ENCODE assay signal across 8 cellular contexts in the genomic region with DNA sequence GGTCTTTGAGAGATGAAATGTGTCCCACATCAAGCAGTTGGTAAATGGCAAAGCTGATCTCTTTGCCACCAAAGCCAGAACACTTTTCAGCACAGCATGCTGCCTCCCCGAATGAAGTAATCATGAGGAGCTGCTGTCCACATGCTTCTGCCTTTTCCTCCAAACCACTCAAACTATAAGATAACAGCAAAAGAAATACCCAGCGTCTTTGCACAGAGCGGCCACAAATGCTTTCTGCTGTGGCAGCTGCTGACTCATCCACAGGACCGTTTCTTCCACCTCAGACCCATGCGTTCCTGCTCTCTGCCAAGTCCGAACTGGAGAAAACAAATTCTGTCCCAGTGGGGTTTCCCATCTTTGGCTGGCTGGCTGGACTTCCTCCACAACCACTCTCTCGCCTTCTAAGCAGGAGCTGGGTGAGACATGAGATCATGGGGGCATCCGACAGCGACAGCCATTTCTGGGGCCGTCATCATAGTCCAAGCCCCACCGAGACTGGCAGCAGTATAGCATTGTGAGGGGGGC. TPM values are rescaled to one million over a fixed set of nuclear protein-coding genes. Genes with fewer than 3 reads are reported as not detected.
A peak's percentile ranks its signal among the peaks of the same experiment; 100 is the strongest.
DNase-seq lines count a peak whose midpoint lies in the region; ATAC-seq and TF ChIP-seq lines count a peak whose summit lies in the region.

No MANE protein-coding gene starts in this region.

- 34% methylated on average over 11 of the region's 11 CpGs for WGBS in SK-N-SH (ENCODE audit: low lambda C conversion rate)
- WGBS in tibial nerve, 2 donors, result 48 to 51% methylated on average over 11 of the region's 11 CpGs

- no peak overlapping the region for H3K27ac ChIP-seq in SK-N-SH (ENCODE audit: low read depth in 2 of 2, low read length in 1 of 2)
- no peak overlapping the region for H3K27ac ChIP-seq in tibial nerve

- no peak overlapping the region for H3K27ac Mint-ChIP-seq in activated naive CD8-positive, alpha-beta T cell treated with anti-CD3 and anti-CD28 coated beads, Interleukin-2, amount 10 ng/mL, durations not matched to agents 7 days and 5 days
- no peak overlapping the region for H3K27ac Mint-ChIP-seq in activated naive CD8-positive, alpha-beta T cell treated with anti-CD3 and anti-CD28 coated beads for 36 hours

- ATAC-seq in activated naive CD8-positive, alpha-beta T cell treated with anti-CD3 and anti-CD28 coated beads, Interleukin-2, amount 10 ng/mL, durations not matched to agents 7 days and 5 days (ENCODE audit: low read depth), result peak; percentile 10
- ATAC-seq in Right ventricle myocardium superior (ENCODE audit: poor library complexity), result peak; percentile 79
- no peak for ATAC-seq in HG03196 (IDR thresholded peaks at IDR 0.05; ENCODE audit: unreplicated experiment)

- no peaks in the 10 kb centered on the region for H3K36me3 Mint-ChIP-seq in activated naive CD8-positive, alpha-beta T cell treated with anti-CD3 and anti-CD28 coated beads, Interleukin-2, amount 10 ng/mL, durations not matched to agents 7 days and 5 days
- H3K36me3 Mint-ChIP-seq in activated naive CD8-positive, alpha-beta T cell treated with anti-CD3 and anti-CD28 coated beads for 36 hours, result no peaks in the 10 kb centered on the region

- peaks cover 42% of the 10 kb centered on the region for H3K27me3 Mint-ChIP-seq in activated naive CD8-positive, alpha-beta T cell treated with anti-CD3 and anti-CD28 coated beads, Interleukin-2, amount 10 ng/mL, durations not matched to agents 7 days and 5 days
- H3K27me3 Mint-ChIP-seq in activated naive CD8-positive, alpha-beta T cell treated with anti-CD3 and anti-CD28 coated beads for 36 hours, result peaks cover 46% of the 10 kb centered on the region

- no peaks in the 10 kb centered on the region for H3K9me3 ChIP-seq in SK-N-SH
- no peaks in the 10 kb centered on the region for H3K9me3 ChIP-seq in tibial nerve

- no peak overlapping the region for H2AFZ ChIP-seq in SK-N-SH (ENCODE audit: low read depth)

- H3K79me2 ChIP-seq in SK-N-SH (ENCODE audit: insufficient read depth), result no peaks in the 10 kb centered on the region

- no peak overlapping the region for H3K4me3 Mint-ChIP-seq in activated naive CD8-positive, alpha-beta T cell treated with anti-CD3 and anti-CD28 coated beads, Interleukin-2, amount 10 ng/mL, durations not matched to agents 7 days and 5 days
- no peak overlapping the region for H3K4me3 Mint-ChIP-seq in activated naive CD8-positive, alpha-beta T cell treated with anti-CD3 and anti-CD28 coated beads for 36 hours

- no peaks in the 10 kb centered on the region for H3K9me3 Mint-ChIP-seq in activated naive CD8-positive, alpha-beta T cell treated with anti-CD3 and anti-CD28 coated beads, Interleukin-2, amount 10 ng/mL, durations not matched to agents 7 days and 5 days
- no peaks in the 10 kb centered on the region for H3K9me3 Mint-ChIP-seq in activated naive CD8-positive, alpha-beta T cell treated with anti-CD3 and anti-CD28 coated beads for 36 hours

- H3K4me1 ChIP-seq in SK-N-SH (ENCODE audit: control insufficient read depth in 1 of 2, insufficient read depth in 2 of 2, low read depth in 1 of 2, low read length in 1 of 2) (no peaks in the 10 kb centered on the region), tibial nerve (peaks cover 0 to 13% (median 3%) of the 10 kb centered on the region in 4 donors)

- CTCF ChIA-PET in SK-N-SH (lab: Yijun Ruan, JAX), result interaction anchor here (0.8 to 5.2 kb wide), 21 partner anchors 13 to 334 kb away, joined by 3 to 59 read pairs (median 5); a partner anchor contains a TSS

- H3F3A ChIP-seq in SK-N-SH (replicated peaks; ENCODE audit: insufficient read depth), result no peaks in the 10 kb centered on the region

- no peak for TF ChIP-seq POLR2A in tibial nerve (IDR thresholded peaks at IDR 0.05)

- H4K20me1 ChIP-seq in SK-N-SH (ENCODE audit: insufficient read depth), result no peaks in the 10 kb centered on the region

- no peak for DNase-seq in activated naive CD8-positive, alpha-beta T cell treated with anti-CD3 and anti-CD28 coated beads, Interleukin-2, amount 10 ng/mL, durations not matched to agents 7 days and 5 days
- no peak for DNase-seq in activated naive CD8-positive, alpha-beta T cell treated with anti-CD3 and anti-CD28 coated beads for 36 hours
- DNase-seq in SK-N-SH (no peak), Right ventricle myocardium superior (peak; percentile 46), tibial nerve (ENCODE audit: low spot score in 2 of 2) (peak; percentile 28 to 56), GM10266 (ENCODE audit: extremely low spot score) (no peak)
- no peak for DNase-seq in stimulated activated CD4-positive, alpha-beta T cell treated with anti-CD3 and anti-CD28 coated beads, Interleukin-2, amount 100 ng/mL, for 48 hours

- intact Hi-C loops in Right ventricle myocardium superior (cut with DNase I), result loop anchor here (5.0 kb wide), 1 partner anchor 172 kb away; no protein-coding TSS in a partner anchor

- H3K4me3 ChIP-seq in SK-N-SH (ENCODE audit: low read depth in 2 of 2, low read length in 1 of 2) (peak overlapping the region in 1 of 2 experiments; percentile 23; a peak in 1 of 4 replicates), tibial nerve (no peak overlapping the region)

- no peaks in the 10 kb centered on the region for H3K9me2 ChIP-seq in SK-N-SH

- no peak overlapping the region for H3K9ac ChIP-seq in SK-N-SH

- TF ChIP-seq RAD21 in SK-N-SH (IDR thresholded peaks at IDR 0.05; ENCODE audit: low read length), result no peak

- H3K27me3 ChIP-seq in SK-N-SH (ENCODE audit: insufficient read depth), result peaks cover 14% of the 10 kb centered on the region; the same call in 1 of the 2 replicates
- peaks cover 0 to 4% of the 10 kb centered on the region in 2 donors for H3K27me3 ChIP-seq in tibial nerve

- POLR2A ChIA-PET in activated naive CD8-positive, alpha-beta T cell treated with anti-CD3 and anti-CD28 coated beads, Interleukin-2, amount 10 ng/mL, durations not matched to agents 7 days and 5 days (lab: Charles Lee), result no interaction called here
- POLR2A ChIA-PET in SK-N-SH (lab: Yijun Ruan, JAX), result no interaction called here

- peak overlapping the region; percentile 41; the same call in 1 of the 2 replicates for H3K4me2 ChIP-seq in SK-N-SH

- H3K4me1 Mint-ChIP-seq in activated naive CD8-positive, alpha-beta T cell treated with anti-CD3 and anti-CD28 coated beads, Interleukin-2, amount 10 ng/mL, durations not matched to agents 7 days and 5 days, result peaks cover 7% of the 10 kb centered on the region
- H3K4me1 Mint-ChIP-seq in activated naive CD8-positive, alpha-beta T cell treated with anti-CD3 and anti-CD28 coated beads for 36 hours, result peaks cover 20% of the 10 kb centered on the region

- TF ChIP-seq CTCF in SK-N-SH (IDR thresholded peaks at IDR 0.05) (no peak), tibial nerve (IDR thresholded peaks at IDR 0.05) (peak in 1 of 5 experiments; percentile 1), GM10266 (IDR thresholded peaks at IDR 0.05; ENCODE audit: control insufficient read depth, insufficient read depth, low read depth, missing control alignments) (no peak)

- H3K36me3 ChIP-seq in SK-N-SH (replicated peaks in 1 of 2; ENCODE audit: control insufficient read depth in 1 of 2, insufficient read depth in 2 of 2, low read length in 1 of 2) (no peaks in the 10 kb centered on the region), tibial nerve (no peaks in the 10 kb centered on the region)

- TF ChIP-seq EP300 in SK-N-SH (IDR thresholded peaks at IDR 0.05; ENCODE audit: borderline replicate concordance in 1 of 2, low read depth in 1 of 2, low read length in 1 of 2) (no peak), tibial nerve (IDR thresholded peaks at IDR 0.05) (no peak)

TF ChIP-seq in SK-N-SH, 30 proteins besides CTCF, POLR2A, EP300 and RAD21 (continues in another document):
- TF ChIP-seq NFIC (IDR thresholded peaks at IDR 0.05; ENCODE audit: borderline replicate concordance) (no peak), NRF1 (IDR thresholded peaks at IDR 0.05; ENCODE audit: low read depth, low read length) (no peak), TAF1 (IDR thresholded peaks at IDR 0.05; ENCODE audit: borderline replicate concordance, low read depth, low read length) (no peak)

RNA-seq across cellular contexts. Expression of a gene that starts 27.1 kb away (rescaled TPM):
- 1 to 10 TPM; 7.7 to 9.9 TPM for total RNA-seq in activated naive CD8-positive, alpha-beta T cell treated with anti-CD3 and anti-CD28 coated beads, Interleukin-2, amount 10 ng/mL, durations not matched to agents 7 days and 5 days
- total RNA-seq in activated naive CD8-positive, alpha-beta T cell treated with anti-CD3 and anti-CD28 coated beads for 36 hours, result 1 to 10 TPM; 2.0 to 2.6 TPM
- 2.0 and 3.7 TPM in 2 replicates for polyA plus RNA-seq in SK-N-SH (2012; rRNA removed)
- 0.62 and 0.66 TPM in 2 replicates for polyA plus RNA-seq in SK-N-SH (2012; cell fraction: cytosol; rRNA removed)
- polyA plus RNA-seq in SK-N-SH (2012; cell fraction: nucleus; rRNA removed), result 28.6 and 35.6 TPM in 2 replicates
- total RNA-seq in Right ventricle myocardium superior (2.2 TPM), tibial nerve (1 to 10 TPM in 2 of 4 donors, not detected in 2; 1.0 to 4.5 TPM)

RNA-seq across cellular contexts. Expression of a gene that starts 45.7 kb away (rescaled TPM):
- 10 to 100 TPM; 12.2 to 14.8 TPM for total RNA-seq in activated naive CD8-positive, alpha-beta T cell treated with anti-CD3 and anti-CD28 coated beads, Interleukin-2, amount 10 ng/mL, durations not matched to agents 7 days and 5 days
- 10 to 100 TPM; 43.7 to 49.4 TPM for total RNA-seq in activated naive CD8-positive, alpha-beta T cell treated with anti-CD3 and anti-CD28 coated beads for 36 hours
- polyA plus RNA-seq in SK-N-SH (2012; rRNA removed), result not detected in 2 replicates
- polyA plus RNA-seq in SK-N-SH (2012; cell fraction: cytosol; rRNA removed), result not detected in 2 replicates
- not detected in 2 replicates for polyA plus RNA-seq in SK-N-SH (2012; cell fraction: nucleus; rRNA removed)
- 0.62 TPM for total RNA-seq in Right ventricle myocardium superior
- total RNA-seq in tibial nerve, result 1 to 10 TPM in 2 of 4 donors, under 1 TPM in 1, not detected in 1; 0.90 to 2.4 (median 1.9) TPM

RNA-seq across cellular contexts. Expression of a gene that starts 47.2 kb away (rescaled TPM):
- total RNA-seq in activated naive CD8-positive, alpha-beta T cell treated with anti-CD3 and anti-CD28 coated beads, Interleukin-2, amount 10 ng/mL, durations not matched to agents 7 days and 5 days, result 10 to 100 TPM; 13.7 to 18.4 TPM
- 1 to 10 TPM; 2.9 to 3.2 TPM for total RNA-seq in activated naive CD8-positive, alpha-beta T cell treated with anti-CD3 and anti-CD28 coated beads for 36 hours
- not detected in 2 replicates for polyA plus RNA-seq in SK-N-SH (2012; rRNA removed)
- polyA plus RNA-seq in SK-N-SH (2012; cell fraction: cytosol; rRNA removed), result not detected in 2 replicates
- not detected in 2 replicates for polyA plus RNA-seq in SK-N-SH (2012; cell fraction: nucleus; rRNA removed)
- total RNA-seq in Right ventricle myocardium superior (not detected), tibial nerve (not detected)

RNA-seq across cellular contexts. Expression of a gene that starts 59.4 kb away (rescaled TPM):
- 1 to 10 TPM; 2.9 to 4.7 TPM for total RNA-seq in activated naive CD8-positive, alpha-beta T cell treated with anti-CD3 and anti-CD28 coated beads, Interleukin-2, amount 10 ng/mL, durations not matched to agents 7 days and 5 days
- total RNA-seq in activated naive CD8-positive, alpha-beta T cell treated with anti-CD3 and anti-CD28 coated beads for 36 hours, result 10 to 100 TPM; 51.5 to 52.7 TPM
- not detected in 2 replicates for polyA plus RNA-seq in SK-N-SH (2012; rRNA removed)
- not detected in 2 replicates for polyA plus RNA-seq in SK-N-SH (2012; cell fraction: cytosol; rRNA removed)
- polyA plus RNA-seq in SK-N-SH (2012; cell fraction: nucleus; rRNA removed), result not detected in 2 replicates
- total RNA-seq in Right ventricle myocardium superior, result 0.27 TPM
- 1 to 10 TPM in 1 of 4 donors, not detected in 3; 3.6 TPM for total RNA-seq in tibial nerve

Comparison
In these comparisons a context has a peak if more than half of its experiments do, and no peak if none do; other contexts are left out.
1. DNase-seq: peak in Right ventricle myocardium superior (single experiment) and tibial nerve (2 of 2); none in activated naive CD8-positive, alpha-beta T cell treated with anti-CD3 and anti-CD28 coated beads, Interleukin-2, amount 10 ng/mL, durations not matched to agents 7 days and 5 days (single experiment), activated naive CD8-positive, alpha-beta T cell treated with anti-CD3 and anti-CD28 coated beads for 36 hours (single experiment), SK-N-SH (single experiment), GM10266 (single experiment) and stimulated activated CD4-positive, alpha-beta T cell treated with anti-CD3 and anti-CD28 coated beads, Interleukin-2, amount 100 ng/mL, for 48 hours (0 of 2).